ENCODE assay signal across 1 cellular context in genomic region chr7:38291117-38291647, GRCh38.
TF ChIP-seq lines count a peak whose summit lies in the region.

No MANE protein-coding gene starts in this region.

TF ChIP-seq in GM23338, 12 proteins besides CTCF, POLR2A, EP300 and RAD21 (continued from another document):
- TF ChIP-seq REST (IDR thresholded peaks at IDR 0.05; ENCODE audit: unreplicated experiment) (no peak), EZH2 (IDR thresholded peaks at IDR 0.05; ENCODE audit: low read depth, unreplicated experiment) (no peak), CREB1 (CRISPR knock-in tag; IDR thresholded peaks at IDR 0.05; ENCODE audit: low read depth) (no peak), STAT1 (IDR thresholded peaks at IDR 0.05; ENCODE audit: unreplicated experiment) (no peak), JUNB (IDR thresholded peaks at IDR 0.05; ENCODE audit: unreplicated experiment) (no peak), EZH2phosphoT487 (IDR thresholded peaks at IDR 0.05; ENCODE audit: unreplicated experiment) (no peak), ZNF331 (CRISPR knock-in tag; IDR thresholded peaks at IDR 0.05; ENCODE audit: low read depth) (no peak)
- TF ChIP-seq, protein P1, sequence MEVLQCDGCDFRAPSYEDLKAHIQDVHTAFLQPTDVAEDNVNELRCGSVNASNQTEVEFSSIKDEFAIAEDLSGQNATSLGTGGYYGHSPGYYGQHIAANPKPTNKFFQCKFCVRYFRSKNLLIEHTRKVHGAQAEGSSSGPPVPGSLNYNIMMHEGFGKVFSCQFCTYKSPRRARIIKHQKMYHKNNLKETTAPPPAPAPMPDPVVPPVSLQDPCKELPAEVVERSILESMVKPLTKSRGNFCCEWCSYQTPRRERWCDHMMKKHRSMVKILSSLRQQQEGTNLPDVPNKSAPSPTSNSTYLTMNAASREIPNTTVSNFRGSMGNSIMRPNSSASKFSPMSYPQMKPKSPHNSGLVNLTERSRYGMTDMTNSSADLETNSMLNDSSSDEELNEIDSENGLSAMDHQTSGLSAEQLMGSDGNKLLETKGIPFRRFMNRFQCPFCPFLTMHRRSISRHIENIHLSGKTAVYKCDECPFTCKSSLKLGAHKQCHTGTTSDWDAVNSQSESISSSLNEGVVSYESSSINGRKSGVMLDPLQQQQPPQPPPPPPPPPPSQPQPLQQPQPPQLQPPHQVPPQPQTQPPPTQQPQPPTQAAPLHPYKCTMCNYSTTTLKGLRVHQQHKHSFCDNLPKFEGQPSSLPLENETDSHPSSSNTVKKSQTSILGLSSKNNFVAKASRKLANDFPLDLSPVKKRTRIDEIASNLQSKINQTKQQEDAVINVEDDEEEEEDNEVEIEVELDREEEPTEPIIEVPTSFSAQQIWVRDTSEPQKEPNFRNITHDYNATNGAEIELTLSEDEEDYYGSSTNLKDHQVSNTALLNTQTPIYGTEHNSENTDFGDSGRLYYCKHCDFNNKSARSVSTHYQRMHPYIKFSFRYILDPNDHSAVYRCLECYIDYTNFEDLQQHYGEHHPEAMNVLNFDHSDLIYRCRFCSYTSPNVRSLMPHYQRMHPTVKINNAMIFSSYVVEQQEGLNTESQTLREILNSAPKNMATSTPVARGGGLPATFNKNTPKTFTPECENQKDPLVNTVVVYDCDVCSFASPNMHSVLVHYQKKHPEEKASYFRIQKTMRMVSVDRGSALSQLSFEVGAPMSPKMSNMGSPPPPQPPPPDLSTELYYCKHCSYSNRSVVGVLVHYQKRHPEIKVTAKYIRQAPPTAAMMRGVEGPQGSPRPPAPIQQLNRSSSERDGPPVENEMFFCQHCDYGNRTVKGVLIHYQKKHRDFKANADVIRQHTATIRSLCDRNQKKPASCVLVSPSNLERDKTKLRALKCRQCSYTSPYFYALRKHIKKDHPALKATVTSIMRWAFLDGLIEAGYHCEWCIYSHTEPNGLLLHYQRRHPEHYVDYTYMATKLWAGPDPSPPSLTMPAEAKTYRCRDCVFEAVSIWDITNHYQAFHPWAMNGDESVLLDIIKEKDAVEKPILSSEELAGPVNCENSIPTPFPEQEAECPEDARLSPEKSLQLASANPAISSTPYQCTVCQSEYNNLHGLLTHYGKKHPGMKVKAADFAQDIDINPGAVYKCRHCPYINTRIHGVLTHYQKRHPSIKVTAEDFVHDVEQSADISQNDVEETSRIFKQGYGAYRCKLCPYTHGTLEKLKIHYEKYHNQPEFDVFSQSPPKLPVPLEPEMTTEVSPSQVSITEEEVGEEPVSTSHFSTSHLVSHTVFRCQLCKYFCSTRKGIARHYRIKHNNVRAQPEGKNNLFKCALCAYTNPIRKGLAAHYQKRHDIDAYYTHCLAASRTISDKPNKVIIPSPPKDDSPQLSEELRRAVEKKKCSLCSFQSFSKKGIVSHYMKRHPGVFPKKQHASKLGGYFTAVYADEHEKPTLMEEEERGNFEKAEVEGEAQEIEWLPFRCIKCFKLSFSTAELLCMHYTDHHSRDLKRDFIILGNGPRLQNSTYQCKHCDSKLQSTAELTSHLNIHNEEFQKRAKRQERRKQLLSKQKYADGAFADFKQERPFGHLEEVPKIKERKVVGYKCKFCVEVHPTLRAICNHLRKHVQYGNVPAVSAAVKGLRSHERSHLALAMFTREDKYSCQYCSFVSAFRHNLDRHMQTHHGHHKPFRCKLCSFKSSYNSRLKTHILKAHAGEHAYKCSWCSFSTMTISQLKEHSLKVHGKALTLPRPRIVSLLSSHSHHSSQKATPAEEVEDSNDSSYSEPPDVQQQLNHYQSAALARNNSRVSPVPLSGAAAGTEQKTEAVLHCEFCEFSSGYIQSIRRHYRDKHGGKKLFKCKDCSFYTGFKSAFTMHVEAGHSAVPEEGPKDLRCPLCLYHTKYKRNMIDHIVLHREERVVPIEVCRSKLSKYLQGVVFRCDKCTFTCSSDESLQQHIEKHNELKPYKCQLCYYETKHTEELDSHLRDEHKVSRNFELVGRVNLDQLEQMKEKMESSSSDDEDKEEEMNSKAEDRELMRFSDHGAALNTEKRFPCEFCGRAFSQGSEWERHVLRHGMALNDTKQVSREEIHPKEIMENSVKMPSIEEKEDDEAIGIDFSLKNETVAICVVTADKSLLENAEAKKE (CRISPR knock-in tag; IDR thresholded peaks at IDR 0.05): no peak
- TF ChIP-seq, protein P2, sequence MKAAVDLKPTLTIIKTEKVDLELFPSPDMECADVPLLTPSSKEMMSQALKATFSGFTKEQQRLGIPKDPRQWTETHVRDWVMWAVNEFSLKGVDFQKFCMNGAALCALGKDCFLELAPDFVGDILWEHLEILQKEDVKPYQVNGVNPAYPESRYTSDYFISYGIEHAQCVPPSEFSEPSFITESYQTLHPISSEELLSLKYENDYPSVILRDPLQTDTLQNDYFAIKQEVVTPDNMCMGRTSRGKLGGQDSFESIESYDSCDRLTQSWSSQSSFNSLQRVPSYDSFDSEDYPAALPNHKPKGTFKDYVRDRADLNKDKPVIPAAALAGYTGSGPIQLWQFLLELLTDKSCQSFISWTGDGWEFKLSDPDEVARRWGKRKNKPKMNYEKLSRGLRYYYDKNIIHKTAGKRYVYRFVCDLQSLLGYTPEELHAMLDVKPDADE (IDR thresholded peaks at IDR 0.05): no peak
